ENCODE assay signal across 22 cellular contexts in genomic region chr12:31655208-31655607, GRCh38.
"Had no signal": no experiment of that assay in that cellular context is flagged by ENCODE, and none has a peak within 500 bp of the region (broad histone marks: within the 10 kb centered on the region; RNA-seq: fewer than 3 reads in every experiment).

No MANE protein-coding gene starts in this region.

- H3K36me3 Mint-ChIP-seq: naive B cell, type B pancreatic cell had no signal

- H3K27me3 Mint-ChIP-seq: naive B cell, progenitor cell of endocrine pancreas, type B pancreatic cell had no signal

- DNase-seq: cortex of kidney; dorsolateral prefrontal cortex; effector CD8-positive, alpha-beta T cell; foreskin fibroblast; glutamatergic neuron; kidney; left colon; left ventricle myocardium superior; mesenchymal stem cell; naive B cell; occipital lobe; pancreas; right cardiac atrium; stimulated activated CD4-positive, alpha-beta T cell treated with anti-CD3 and anti-CD28 coated beads, Interleukin-2, amount 100 ng/mL, for 48 hours; stimulated activated naive CD4-positive, alpha-beta T cell treated with Interleukin-2 at 50 U/mL for 16 hours had no signal

- H3K4me2 ChIP-seq: smooth muscle cell had no signal

- H3K36me3 ChIP-seq: gastroesophageal sphincter, pancreas had no signal

- H3K27me3 ChIP-seq: dorsolateral prefrontal cortex, gastroesophageal sphincter, pancreas had no signal

- H3K27ac Mint-ChIP-seq: type B pancreatic cell had no signal

- ATAC-seq: esophagus mucosa, gastroesophageal sphincter, left colon, left ventricle myocardium superior, pancreas, right cardiac atrium had no signal

- H3K27ac ChIP-seq: dorsolateral prefrontal cortex, gastroesophageal sphincter had no signal

- H3K9me3 Mint-ChIP-seq: naive B cell, nephron, type B pancreatic cell had no signal

- H3K9me3 ChIP-seq: gastroesophageal sphincter, pancreas had no signal

- H3K4me3 ChIP-seq: dorsolateral prefrontal cortex, gastroesophageal sphincter, lung, pancreas, smooth muscle cell had no signal
